13 cellular contexts compared by ENCODE assay signal in genomic region chr4:54224960-54225670, GRCh38. TPM values are rescaled to one million over a fixed set of nuclear protein-coding genes. Genes with fewer than 3 reads are reported as not detected.
A peak's percentile ranks its signal among the peaks of the same experiment; 100 is the strongest.
DNase-seq lines count a peak whose midpoint lies in the region; ATAC-seq and TF ChIP-seq lines count a peak whose summit lies in the region.
"Had no signal": no experiment of that assay in that cellular context is flagged by ENCODE, and none has a peak within 500 bp of the region (broad histone marks: within the 10 kb centered on the region; RNA-seq: fewer than 3 reads in every experiment).

No MANE protein-coding gene starts in this region.

- no peaks in the 10 kb centered on the region for H3K9me2 ChIP-seq in hepatocyte (replicated peaks; ENCODE audit: insufficient read depth)

- no peaks in the 10 kb centered on the region for H3K36me3 ChIP-seq in hepatocyte (replicated peaks; ENCODE audit: insufficient read depth, low read depth)
- H3K36me3 ChIP-seq: tibial nerve had no signal

- WGBS in hepatocyte (ENCODE audit: low lambda C conversion rate, missing lambda C conversion rate) = 36% methylated on average over 8 of the region's 8 CpGs

- H3K4me1 ChIP-seq in hepatocyte (ENCODE audit: insufficient read depth) = peaks cover 19% of the 10 kb centered on the region

- peak overlapping the region; percentile 41 for H2AFZ ChIP-seq in hepatocyte

- peaks cover 26% of the 10 kb centered on the region for H3K27me3 ChIP-seq in hepatocyte

- peak overlapping the region; percentile 96 for H3K27ac ChIP-seq in hepatocyte

- no peaks in the 10 kb centered on the region for H4K20me1 ChIP-seq in hepatocyte (ENCODE audit: insufficient read depth, poor library complexity, severe bottlenecking)

- ATAC-seq in GM21360 (IDR thresholded peaks at IDR 0.05; ENCODE audit: unreplicated experiment) = no peak

- no peak overlapping the region for H3K4me3 ChIP-seq in hepatocyte

- H3K4me2 ChIP-seq in hepatocyte = peak overlapping the region; percentile 97

- H3K9me3 ChIP-seq in hepatocyte (ENCODE audit: low read depth) = no peaks in the 10 kb centered on the region
- H3K9me3 ChIP-seq: tibial nerve had no signal

- H3K79me2 ChIP-seq in hepatocyte = peaks cover 9% of the 10 kb centered on the region

- peak; percentile 52 for DNase-seq in ELF-1 (ENCODE audit: low read depth, low spot score)
- DNase-seq in SK-N-DZ (ENCODE audit: low spot score) = peak; percentile 52
- DNase-seq in hepatocyte (ENCODE audit: low spot score) = no peak
- DNase-seq in retina = peak; percentile 42
- DNase-seq in middle frontal gyrus (ENCODE audit: extremely low spot score, low spot score) = no peak
- no peak for DNase-seq in stimulated activated CD4-positive, alpha-beta T cell treated with anti-CD3 and anti-CD28 coated beads, Interleukin-4, amount 100 ng/mL, for 24 hours
- DNase-seq in Kasumi-1 (lab: John Stamatoyannopoulos, UW) = no peak
- DNase-seq: activated CD8-positive, alpha-beta memory T cell treated with anti-CD3 and anti-CD28 coated beads for 24 hours; amniotic stem cell; Calu3; NCI-H1092 treated with DMSO at 0.1 percent for 48 hours had no signal

- TF ChIP-seq CTCF in hepatocyte (IDR thresholded peaks at IDR 0.05; ENCODE audit: poor library complexity) = no peak

RNA-seq across cellular contexts. Expression of gene PDGFRA, which starts 4.0 kb away (rescaled TPM):
- polyA plus RNA-seq in SK-N-DZ (2014; cell fraction: cytosol; rRNA removed) = 9.1 and 11.6 TPM in 2 replicates
- 13.5 and 17.6 TPM in 2 replicates for polyA plus RNA-seq in SK-N-DZ (2014; cell fraction: nucleus; rRNA removed)
- total RNA-seq in hepatocyte = 102 and 117 TPM in 2 replicates
- polyA plus RNA-seq in hepatocyte = 30.1 and 36.3 TPM in 2 replicates
- total RNA-seq: Calu3 had no signal

Comparison
In these comparisons a context has a peak if more than half of its experiments do, and no peak if none do; other contexts are left out.
1. DNase-seq: peak in ELF-1 (single experiment), SK-N-DZ (single experiment) and retina (single experiment); none in hepatocyte (single experiment), middle frontal gyrus (single experiment), stimulated activated CD4-positive, alpha-beta T cell treated with anti-CD3 and anti-CD28 coated beads, Interleukin-4, amount 100 ng/mL, for 24 hours (single experiment) and Kasumi-1 (0 of 2).